Comparison of ENCODE assay signal across 8 cellular contexts in the genomic region with DNA sequence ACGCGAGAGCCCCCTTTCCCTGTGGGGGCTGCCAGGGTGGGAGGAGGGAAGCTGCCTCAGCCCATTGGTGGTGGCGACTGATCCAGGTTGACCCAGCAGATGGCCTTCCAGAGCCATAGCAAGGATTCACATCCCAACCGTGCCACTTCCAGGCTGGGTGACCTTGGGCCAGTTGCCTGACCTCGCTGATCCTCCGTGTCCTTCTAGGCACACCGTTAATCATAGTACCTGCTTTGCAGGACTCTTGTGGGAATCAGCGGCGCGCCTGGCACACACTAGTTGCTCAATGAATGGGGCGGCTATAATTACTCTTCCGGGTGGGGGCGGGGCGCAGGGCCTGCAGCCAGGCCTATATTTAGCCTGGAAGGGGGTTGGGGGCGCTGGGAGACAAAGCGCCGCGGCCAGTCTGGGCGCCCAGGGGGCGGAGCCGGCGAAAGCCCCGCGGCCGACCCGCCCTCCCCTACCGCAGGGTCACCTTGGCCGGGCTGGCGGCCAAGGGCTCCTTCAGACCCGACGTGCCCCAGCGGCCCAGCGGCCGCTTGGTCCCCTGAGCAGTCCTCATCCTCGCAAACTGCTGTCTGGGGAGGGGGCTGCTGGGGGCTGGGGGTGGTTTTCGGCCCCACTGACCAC. TPM values are rescaled to one million over a fixed set of nuclear protein-coding genes. Genes with fewer than 3 reads are reported as not detected.
DNase-seq lines count a peak whose midpoint lies in the region; ATAC-seq and TF ChIP-seq lines count a peak whose summit lies in the region.

No MANE protein-coding gene starts in this region.

- H3K79me2 ChIP-seq in DOHH2 (ENCODE audit: control insufficient read depth, low read length): no peaks in the 10 kb centered on the region
- no peaks in the 10 kb centered on the region for H3K79me2 ChIP-seq in KMS-11 (ENCODE audit: insufficient read depth, low read depth)

- H3K4me1 Mint-ChIP-seq in activated CD4-positive, alpha-beta T cell treated with anti-CD3 and anti-CD28 coated beads, Interleukin-2, amount 10 ng/mL, durations not matched to agents 7 days and 5 days: peaks cover 4% of the 10 kb centered on the region
- H3K4me1 Mint-ChIP-seq in nephron progenitor cell: peaks cover 30% of the 10 kb centered on the region

- no peak overlapping the region for H3K27ac Mint-ChIP-seq in activated CD4-positive, alpha-beta T cell treated with anti-CD3 and anti-CD28 coated beads, Interleukin-2, amount 10 ng/mL, durations not matched to agents 7 days and 5 days
- no peak overlapping the region for H3K27ac Mint-ChIP-seq in nephron progenitor cell

- H3K27me3 Mint-ChIP-seq in activated CD4-positive, alpha-beta T cell treated with anti-CD3 and anti-CD28 coated beads, Interleukin-2, amount 10 ng/mL, durations not matched to agents 7 days and 5 days: no peaks in the 10 kb centered on the region
- peaks cover 21% of the 10 kb centered on the region for H3K27me3 Mint-ChIP-seq in nephron progenitor cell (ENCODE audit: low read depth, poor library complexity)

- peak overlapping the region; percentile 76 for H3K9ac ChIP-seq in KMS-11

- no peaks in the 10 kb centered on the region for H3K36me3 ChIP-seq in DOHH2 (ENCODE audit: control insufficient read depth, low read length)
- no peaks in the 10 kb centered on the region for H3K36me3 ChIP-seq in KMS-11 (ENCODE audit: insufficient read depth)
- no peaks in the 10 kb centered on the region for H3K36me3 ChIP-seq in aorta (ENCODE audit: control insufficient read depth in 1 of 2, insufficient read depth in 2 of 2, low read length in 1 of 2)

- CTCF ChIA-PET in activated CD4-positive, alpha-beta T cell treated with anti-CD3 and anti-CD28 coated beads, Interleukin-2, amount 10 ng/mL, durations not matched to agents 7 days and 5 days (lab: Charles Lee): no interaction called here

- H3K9me3 Mint-ChIP-seq in activated CD4-positive, alpha-beta T cell treated with anti-CD3 and anti-CD28 coated beads, Interleukin-2, amount 10 ng/mL, durations not matched to agents 7 days and 5 days: no peaks in the 10 kb centered on the region
- H3K9me3 Mint-ChIP-seq in nephron progenitor cell: no peaks in the 10 kb centered on the region

- H2AFZ ChIP-seq in KMS-11 (ENCODE audit: low read depth): peak overlapping the region; percentile 78

- H3K4me2 ChIP-seq in DOHH2 (ENCODE audit: low read length) (peak overlapping the region; percentile 66), KMS-11 (peak overlapping the region; percentile 94)

- WGBS in aorta, 2 donors: 3 to 6% methylated on average over 21 to 36 of the region's 36 CpGs

- H4K20me1 ChIP-seq in DOHH2 (ENCODE audit: control insufficient read depth, insufficient read depth, low read depth, low read length): no peaks in the 10 kb centered on the region
- no peaks in the 10 kb centered on the region for H4K20me1 ChIP-seq in KMS-11 (ENCODE audit: insufficient read depth)

- DNase-seq in activated CD4-positive, alpha-beta T cell treated with anti-CD3 and anti-CD28 coated beads, Interleukin-2, amount 10 ng/mL, durations not matched to agents 7 days and 5 days: peak; percentile 26
- DNase-seq in fibroblast of peridontal ligament (ENCODE audit: extremely low read depth): peak; percentile 35
- DNase-seq in nephron progenitor cell: peak; percentile 66
- DNase-seq in aorta: peak; percentile 85 to 93

- TF ChIP-seq CTCF in DOHH2 (IDR thresholded peaks at IDR 0.05; ENCODE audit: low read depth, low read length, poor library complexity, severe bottlenecking): no peak
- TF ChIP-seq CTCF in KMS-11 (conservative IDR thresholded peaks at IDR 0.05; ENCODE audit: low read depth, low read length): no peak
- TF ChIP-seq CTCF in nephron progenitor cell (IDR thresholded peaks at IDR 0.05): no peak

- H3K4me1 ChIP-seq in DOHH2 (ENCODE audit: control insufficient read depth, low read length) (peaks cover 32% of the 10 kb centered on the region), KMS-11 (ENCODE audit: low read depth, poor library complexity, severe bottlenecking) (peaks cover 60% of the 10 kb centered on the region), aorta (ENCODE audit: control insufficient read depth in 1 of 2, insufficient read depth in 2 of 2, low read length in 2 of 2) (no peaks in the 10 kb centered on the region)

- H3K4me3 ChIP-seq in DOHH2 (ENCODE audit: low read length): peak overlapping the region; percentile 62
- H3K4me3 ChIP-seq in KMS-11 (IDR thresholded peaks at IDR 0.05; ENCODE audit: insufficient read depth, low read depth, low read length): peak overlapping the region; percentile 32
- no peak overlapping the region for H3K4me3 ChIP-seq in aorta (ENCODE audit: low read length in 2 of 2)

- intact Hi-C loops in aorta (cut with DNase I): loop anchor here in 1 of 2 donors (5.0 kb wide), 1 partner anchor 35 kb away; no protein-coding TSS in a partner anchor

- ATAC-seq in aorta (ENCODE audit: low FRiP score) (peak; percentile 68), GM18873 (IDR thresholded peaks at IDR 0.05; ENCODE audit: low FRiP score, unreplicated experiment) (no peak), GM21526 (IDR thresholded peaks at IDR 0.05; ENCODE audit: low FRiP score, unreplicated experiment) (no peak)

- no peaks in the 10 kb centered on the region for H3F3A ChIP-seq in DOHH2 (ENCODE audit: control insufficient read depth, insufficient read depth)

- H3K9me3 ChIP-seq in DOHH2 (ENCODE audit: control insufficient read depth, insufficient read depth, low read length) (no peaks in the 10 kb centered on the region), aorta (ENCODE audit: control insufficient read depth, low read length) (no peaks in the 10 kb centered on the region)

- H3K9me2 ChIP-seq in DOHH2 (replicated peaks; ENCODE audit: control insufficient read depth, low read length): no peaks in the 10 kb centered on the region

- H3K36me3 Mint-ChIP-seq in activated CD4-positive, alpha-beta T cell treated with anti-CD3 and anti-CD28 coated beads, Interleukin-2, amount 10 ng/mL, durations not matched to agents 7 days and 5 days (ENCODE audit: low read depth): no peaks in the 10 kb centered on the region
- H3K36me3 Mint-ChIP-seq in nephron progenitor cell (ENCODE audit: low read depth): no peaks in the 10 kb centered on the region

- H3K27me3 ChIP-seq in DOHH2 (ENCODE audit: control insufficient read depth, low read length) (peaks cover 20% of the 10 kb centered on the region), KMS-11 (ENCODE audit: insufficient read depth, low read depth) (no peaks in the 10 kb centered on the region), aorta (ENCODE audit: control insufficient read depth in 1 of 2, insufficient read depth in 2 of 2, low read length in 1 of 2) (no peaks in the 10 kb centered on the region)

- H3K27ac ChIP-seq in DOHH2 (ENCODE audit: low read depth, low read length) (no peak overlapping the region), KMS-11 (peak overlapping the region; percentile 69), aorta (ENCODE audit: low read depth in 1 of 2, low read length in 2 of 2) (peak overlapping the region; percentile 56 to 67)

- POLR2A ChIA-PET in activated CD4-positive, alpha-beta T cell treated with anti-CD3 and anti-CD28 coated beads, Interleukin-2, amount 10 ng/mL, durations not matched to agents 7 days and 5 days (lab: Charles Lee): no interaction called here

- no peak overlapping the region for H3K4me3 Mint-ChIP-seq in activated CD4-positive, alpha-beta T cell treated with anti-CD3 and anti-CD28 coated beads, Interleukin-2, amount 10 ng/mL, durations not matched to agents 7 days and 5 days
- no peak overlapping the region for H3K4me3 Mint-ChIP-seq in nephron progenitor cell

RNA-seq across cellular contexts. Expression of a gene that starts 5.1 kb away (rescaled TPM):
- not detected for total RNA-seq in activated CD4-positive, alpha-beta T cell treated with anti-CD3 and anti-CD28 coated beads, Interleukin-2, amount 10 ng/mL, durations not matched to agents 7 days and 5 days
- total RNA-seq in aorta: 100 to 1,000 TPM; 313 to 802 TPM
- polyA plus RNA-seq in aorta: 100 to 1,000 TPM; 128 to 338 TPM

RNA-seq across cellular contexts. Expression of a gene that starts 8.7 kb away (rescaled TPM):
- total RNA-seq in activated CD4-positive, alpha-beta T cell treated with anti-CD3 and anti-CD28 coated beads, Interleukin-2, amount 10 ng/mL, durations not matched to agents 7 days and 5 days: not detected
- not detected for total RNA-seq in aorta
- polyA plus RNA-seq in aorta: not detected

RNA-seq across cellular contexts. Expression of a gene that starts 9.1 kb away (rescaled TPM):
- total RNA-seq in activated CD4-positive, alpha-beta T cell treated with anti-CD3 and anti-CD28 coated beads, Interleukin-2, amount 10 ng/mL, durations not matched to agents 7 days and 5 days: not detected
- total RNA-seq in aorta: 1 to 10 TPM; 1.0 to 1.3 TPM
- polyA plus RNA-seq in aorta: 1 to 10 TPM in 1 of 2 donors, not detected in 1; 4.5 TPM

RNA-seq across cellular contexts. Expression of a gene that starts 30.9 kb away (rescaled TPM):
- not detected for total RNA-seq in activated CD4-positive, alpha-beta T cell treated with anti-CD3 and anti-CD28 coated beads, Interleukin-2, amount 10 ng/mL, durations not matched to agents 7 days and 5 days
- total RNA-seq in aorta: under 1 TPM in 1 of 2 donors, not detected in 1; 0.39 TPM
- under 1 TPM; 0.23 to 0.38 TPM for polyA plus RNA-seq in aorta

RNA-seq across cellular contexts. Expression of a gene that starts 36.8 kb away (rescaled TPM):
- total RNA-seq in activated CD4-positive, alpha-beta T cell treated with anti-CD3 and anti-CD28 coated beads, Interleukin-2, amount 10 ng/mL, durations not matched to agents 7 days and 5 days: 10 to 100 TPM; 34.8 to 38.8 TPM
- total RNA-seq in aorta: 10 to 100 TPM; 42.3 to 55.5 TPM
- 100 to 1,000 TPM in 1 of 2 donors, 10 to 100 TPM in 1; 15.0 to 134 TPM for polyA plus RNA-seq in aorta

Comparison
In these comparisons a context has a peak if more than half of its experiments do, and no peak if none do; other contexts are left out.
1. H3K4me3 ChIP-seq: peak in DOHH2 (single experiment) and KMS-11 (single experiment); none in aorta (0 of 2).
2. DNase-seq: peak in every context shown above with its lines; median percentile 89 in aorta; 66 in nephron progenitor cell; 35 in fibroblast of peridontal ligament; 26 in activated CD4-positive, alpha-beta T cell treated with anti-CD3 and anti-CD28 coated beads, Interleukin-2, amount 10 ng/mL, durations not matched to agents 7 days and 5 days.
3. RNA of a gene that starts 5.1 kb away (total RNA-seq): 313 to 802 TPM in aorta; not detected in activated CD4-positive, alpha-beta T cell treated with anti-CD3 and anti-CD28 coated beads, Interleukin-2, amount 10 ng/mL, durations not matched to agents 7 days and 5 days; every median in the first group is over 100 times any median in the second.